In genomic region chr2:115303-115702, GRCh38 we compare ENCODE assay signal across 19 cellular contexts.
DNase-seq lines count a peak whose midpoint lies in the region; ATAC-seq and TF ChIP-seq lines count a peak whose summit lies in the region.
"Had no signal": no experiment of that assay in that cellular context is flagged by ENCODE, and none has a peak within 500 bp of the region (broad histone marks: within the 10 kb centered on the region; RNA-seq: fewer than 3 reads in every experiment).

No MANE protein-coding gene starts in this region.

- H2AK5ac ChIP-seq in mesendoderm (ENCODE audit: low read length): no peak overlapping the region

- H3K27me3 Mint-ChIP-seq in GM23338 (ENCODE audit: insufficient read depth, low read depth, poor library complexity): peaks cover 4% of the 10 kb centered on the region
- H3K27me3 Mint-ChIP-seq: activated CD4-positive, alpha-beta T cell treated with anti-CD3 and anti-CD28 coated beads, Interleukin-2, amount 10 ng/mL, durations not matched to agents 7 days and 5 days had no signal

- H3K4me2 ChIP-seq in GM23338 (no peak overlapping the region), Loucy (ENCODE audit: low read depth, low read length, poor library complexity, severe bottlenecking) (no peak overlapping the region), mesendoderm (ENCODE audit: low read length) (no peak overlapping the region)

- H3F3A ChIP-seq in GM23338 (replicated peaks; ENCODE audit: low read depth) (no peaks in the 10 kb centered on the region), Loucy (ENCODE audit: low read depth) (no peaks in the 10 kb centered on the region)

- H3K36me3 Mint-ChIP-seq in GM23338 (ENCODE audit: low read depth): no peaks in the 10 kb centered on the region
- H3K36me3 Mint-ChIP-seq: activated naive CD8-positive, alpha-beta T cell; mesothelial cell of epicardium had no signal

- H3K4me1 Mint-ChIP-seq in GM23338: peaks cover 24% of the 10 kb centered on the region
- H3K4me1 Mint-ChIP-seq: activated CD4-positive, alpha-beta T cell treated with anti-CD3 and anti-CD28 coated beads, Interleukin-2, amount 10 ng/mL, durations not matched to agents 7 days and 5 days had no signal

- H3K23ac ChIP-seq in mesendoderm (ENCODE audit: low read length): no peak overlapping the region

- peak; percentile 66 for DNase-seq in GM23338 (ENCODE audit: low spot score)
- peak; percentile 46 for DNase-seq in epithelial cell of prostate (ENCODE audit: low read depth, low spot score)
- peak; percentile 92 for DNase-seq in mesendoderm
- DNase-seq in NCI-H1048 (lab: John Stamatoyannopoulos, UW): no peak
- no peak for DNase-seq in NCI-H345 (lab: John Stamatoyannopoulos, UW)
- no peak for DNase-seq in RWPE1 (ENCODE audit: low spot score)
- DNase-seq: activated CD4-positive, alpha-beta T cell treated with anti-CD3 and anti-CD28 coated beads, Interleukin-2, amount 10 ng/mL, durations not matched to agents 7 days and 5 days; activated T-cell treated with anti-CD3 and anti-CD28 coated beads, Interleukin-2, amount 50 U/mL, for 24 hours; effector CD8-positive, alpha-beta T cell; EL; GOT3; NCI-H2171 treated with DMSO at 0.1 percent for 48 hours; T1000 had no signal

- POLR2A ChIA-PET in RWPE1 (lab: Yijun Ruan, JAX; ENCODE audit: low non-redundant PET): no interaction called here

- WGBS in mesendoderm (ENCODE audit: extremely low coverage, insufficient coverage, low lambda C conversion rate): no CpG with 5 or more reads among the region's 3 CpGs

- no peak overlapping the region for H4K8ac ChIP-seq in mesendoderm (ENCODE audit: low read depth, low read length)

- ATAC-seq in GM23338 (peak; percentile 84), HG03432 (IDR thresholded peaks at IDR 0.05; ENCODE audit: unreplicated experiment) (no peak)

- H3K27me3 ChIP-seq in GM23338 (ENCODE audit: insufficient read depth) (no peaks in the 10 kb centered on the region), Loucy (ENCODE audit: insufficient read depth, low read length, poor library complexity, severe bottlenecking) (no peaks in the 10 kb centered on the region), mesendoderm (ENCODE audit: insufficient read depth, low read length, poor library complexity) (no peaks in the 10 kb centered on the region)
- H3K27me3 ChIP-seq: SJSA1 had no signal

- no peak overlapping the region for H3K27ac ChIP-seq in GM23338 (ENCODE audit: low read depth)
- H3K27ac ChIP-seq in epithelial cell of prostate: peak overlapping the region; percentile 9
- no peak overlapping the region for H3K27ac ChIP-seq in mesendoderm (ENCODE audit: low read depth, low read length)
- H3K27ac ChIP-seq in RWPE1: no peak overlapping the region
- H3K27ac ChIP-seq: C4-2B, SJSA1 had no signal

- TF ChIP-seq CTCF in GM23338 (conservative IDR thresholded peaks at IDR 0.05; ENCODE audit: low read depth in 2 of 2): peak; percentile 51 to 64
- TF ChIP-seq CTCF in Loucy (conservative IDR thresholded peaks at IDR 0.05; ENCODE audit: low read length): peak; percentile 51
- no peak for TF ChIP-seq CTCF in RWPE1 (conservative IDR thresholded peaks at IDR 0.05; ENCODE audit: low read depth)

- H2AFZ ChIP-seq in GM23338: no peak overlapping the region
- H2AFZ ChIP-seq in Loucy (ENCODE audit: low read length): no peak overlapping the region

- no peak overlapping the region for H2BK5ac ChIP-seq in mesendoderm (ENCODE audit: low read length)

- no peak overlapping the region for H3K18ac ChIP-seq in mesendoderm (ENCODE audit: low read length)

- CTCF ChIA-PET in RWPE1 (lab: Yijun Ruan, JAX): interaction anchor here (0.7 kb wide), 1 partner anchor 1025 kb away, joined by 3 read pairs; no protein-coding TSS in a partner anchor

- no peak overlapping the region for H3K27ac Mint-ChIP-seq in GM23338
- H3K27ac Mint-ChIP-seq: activated CD4-positive, alpha-beta T cell treated with anti-CD3 and anti-CD28 coated beads, Interleukin-2, amount 10 ng/mL, durations not matched to agents 7 days and 5 days; activated naive CD8-positive, alpha-beta T cell; activated T-cell treated with anti-CD3 and anti-CD28 coated beads, Interleukin-2, amount 50 U/mL, for 24 hours; mesothelial cell of epicardium had no signal

- no peaks in the 10 kb centered on the region for H3K79me2 ChIP-seq in GM23338 (replicated peaks; ENCODE audit: insufficient read depth)
- H3K79me2 ChIP-seq in Loucy (ENCODE audit: insufficient read depth, low read length): no peaks in the 10 kb centered on the region
- no peaks in the 10 kb centered on the region for H3K79me2 ChIP-seq in mesendoderm (ENCODE audit: control insufficient read depth, insufficient read depth, low read length)

- no peak overlapping the region for H3K4ac ChIP-seq in mesendoderm (ENCODE audit: low read depth, low read length)

- no peaks in the 10 kb centered on the region for H3K9me3 Mint-ChIP-seq in GM23338
- H3K9me3 Mint-ChIP-seq: activated CD4-positive, alpha-beta T cell treated with anti-CD3 and anti-CD28 coated beads, Interleukin-2, amount 10 ng/mL, durations not matched to agents 7 days and 5 days; activated T-cell treated with anti-CD3 and anti-CD28 coated beads, Interleukin-2, amount 50 U/mL, for 24 hours; mesothelial cell of epicardium had no signal

- H3K56ac ChIP-seq in mesendoderm (ENCODE audit: low read length): no peak overlapping the region

- H4K5ac ChIP-seq in mesendoderm (ENCODE audit: low read length): no peak overlapping the region

- H4K20me1 ChIP-seq in GM23338 (replicated peaks; ENCODE audit: insufficient read depth) (no peaks in the 10 kb centered on the region), Loucy (ENCODE audit: insufficient read depth, low read length, poor library complexity, severe bottlenecking) (no peaks in the 10 kb centered on the region)

- H3K4me1 ChIP-seq in GM23338 (ENCODE audit: insufficient read depth): peaks cover 13% of the 10 kb centered on the region
- peaks cover 5% of the 10 kb centered on the region for H3K4me1 ChIP-seq in Loucy (ENCODE audit: insufficient read depth, low read length, poor library complexity, severe bottlenecking)
- H3K4me1 ChIP-seq in mesendoderm (ENCODE audit: control insufficient read depth, low read depth, low read length): no peaks in the 10 kb centered on the region

- no peak overlapping the region for H2BK15ac ChIP-seq in mesendoderm (replicated peaks; ENCODE audit: low read depth)

- H3K9me3 ChIP-seq in Loucy (ENCODE audit: insufficient read depth, low read depth, low read length): no peaks in the 10 kb centered on the region
- H3K9me3 ChIP-seq: SJSA1 had no signal

- no peak overlapping the region for H3K4me3 Mint-ChIP-seq in GM23338
- H3K4me3 Mint-ChIP-seq: activated CD4-positive, alpha-beta T cell treated with anti-CD3 and anti-CD28 coated beads, Interleukin-2, amount 10 ng/mL, durations not matched to agents 7 days and 5 days; activated naive CD8-positive, alpha-beta T cell; activated T-cell treated with anti-CD3 and anti-CD28 coated beads, Interleukin-2, amount 50 U/mL, for 24 hours; mesothelial cell of epicardium had no signal

- no peak overlapping the region for H3K9ac ChIP-seq in Loucy (ENCODE audit: low read depth, low read length, poor library complexity, severe bottlenecking)
- no peak overlapping the region for H3K9ac ChIP-seq in mesendoderm (ENCODE audit: low read length)

- no peaks in the 10 kb centered on the region for H3K9me2 ChIP-seq in GM23338 (ENCODE audit: insufficient read depth)
- H3K9me2 ChIP-seq in Loucy (replicated peaks; ENCODE audit: low read depth, low read length): no peaks in the 10 kb centered on the region

- H3K4me3 ChIP-seq in GM23338: no peak overlapping the region
- H3K4me3 ChIP-seq in Loucy (ENCODE audit: low read length, poor library complexity, severe bottlenecking): no peak overlapping the region
- H3K4me3 ChIP-seq in mesendoderm (ENCODE audit: low read length): no peak overlapping the region
- H3K4me3 ChIP-seq: SJSA1 had no signal

- H3K36me3 ChIP-seq in GM23338 (ENCODE audit: insufficient read depth) (no peaks in the 10 kb centered on the region), Loucy (ENCODE audit: insufficient read depth, low read length) (no peaks in the 10 kb centered on the region), mesendoderm (ENCODE audit: control insufficient read depth, insufficient read depth, low read length) (no peaks in the 10 kb centered on the region)
- H3K36me3 ChIP-seq: SJSA1 had no signal

- H2BK120ac ChIP-seq in mesendoderm (ENCODE audit: low read depth, low read length): no peak overlapping the region

- no peaks in the 10 kb centered on the region for H3K79me1 ChIP-seq in mesendoderm (ENCODE audit: low read length)

TF ChIP-seq in GM23338, 12 proteins besides CTCF, POLR2A, EP300 and RAD21 (continues in another document):
- no peak for TF ChIP-seq CREB1 (CRISPR knock-in tag; IDR thresholded peaks at IDR 0.05; ENCODE audit: low read depth)
- TF ChIP-seq NANOG (IDR thresholded peaks at IDR 0.05; ENCODE audit: borderline replicate concordance): no peak
- TF ChIP-seq REST (IDR thresholded peaks at IDR 0.05; ENCODE audit: unreplicated experiment): no peak

Comparison
In these comparisons a context has a peak if more than half of its experiments do, and no peak if none do; other contexts are left out.
1. DNase-seq: peak in GM23338 (single experiment), epithelial cell of prostate (single experiment) and mesendoderm (single experiment); none in NCI-H1048 (single experiment), NCI-H345 (single experiment) and RWPE1 (single experiment).